ENCODE assay signal across 7 cellular contexts in the genomic region with DNA sequence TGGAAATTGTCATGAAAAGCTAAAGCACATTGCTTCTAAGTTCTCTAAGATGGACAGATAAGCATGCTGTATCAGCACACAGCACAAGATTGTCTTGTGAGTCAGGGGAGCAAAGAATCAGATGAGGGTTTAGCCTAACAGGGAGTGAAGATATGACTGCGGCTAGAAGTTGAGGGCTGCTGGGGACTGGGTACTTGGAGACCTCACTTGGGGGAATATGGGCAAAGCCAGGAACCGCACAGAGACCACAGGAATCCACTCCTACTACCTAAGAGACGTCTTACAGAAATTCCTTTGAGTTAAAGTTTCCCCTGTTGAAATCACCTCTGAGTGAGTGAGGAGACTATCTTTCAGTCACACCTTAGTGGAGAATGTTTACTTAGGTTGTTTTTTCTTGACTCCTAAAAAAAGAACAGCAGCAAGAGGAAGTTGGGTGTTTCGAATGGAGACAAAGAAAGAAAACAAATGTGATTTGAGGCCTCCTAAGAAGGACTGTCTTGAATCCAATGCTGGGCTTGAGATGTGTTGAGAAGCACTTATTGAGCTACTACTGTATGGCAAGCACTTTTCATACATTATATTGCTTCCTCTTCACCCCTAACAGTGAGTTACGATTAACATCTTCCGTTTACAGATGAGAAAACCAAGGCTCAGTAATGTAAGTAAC.
DNase-seq lines count a peak whose midpoint lies in the region; ATAC-seq lines count a peak whose summit lies in the region.

No MANE protein-coding gene starts in this region.

- POLR2A ChIA-PET in activated CD8-positive, alpha-beta T cell treated with anti-CD3 and anti-CD28 coated beads, Interleukin-2, amount 10 ng/mL, durations not matched to agents 7 days and 5 days (lab: Charles Lee), result interaction anchor here (0.6 to 7.1 kb wide), 6 partner anchors 11 to 1013 kb away, joined by 3 to 66 read pairs (median 4); partner anchors contain the start of gene ANKRD44

- peaks cover 47% of the 10 kb centered on the region for H3K36me3 Mint-ChIP-seq in activated CD8-positive, alpha-beta T cell treated with anti-CD3 and anti-CD28 coated beads, Interleukin-2, amount 10 ng/mL, durations not matched to agents 7 days and 5 days (ENCODE audit: low read depth)

- peak overlapping the region; percentile 48 for H3K4me3 Mint-ChIP-seq in activated CD8-positive, alpha-beta T cell treated with anti-CD3 and anti-CD28 coated beads, Interleukin-2, amount 10 ng/mL, durations not matched to agents 7 days and 5 days

- no peaks in the 10 kb centered on the region for H3K27me3 Mint-ChIP-seq in activated CD8-positive, alpha-beta T cell treated with anti-CD3 and anti-CD28 coated beads, Interleukin-2, amount 10 ng/mL, durations not matched to agents 7 days and 5 days (ENCODE audit: low read depth)

- ATAC-seq in GM19397 (IDR thresholded peaks at IDR 0.05; ENCODE audit: unreplicated experiment) (peak; percentile 39), HG03378 (IDR thresholded peaks at IDR 0.05; ENCODE audit: unreplicated experiment) (peak; percentile 35)
- ATAC-seq in activated CD8-positive, alpha-beta T cell treated with anti-CD3 and anti-CD28 coated beads, Interleukin-2, amount 10 ng/mL, durations not matched to agents 7 days and 5 days, result peak; percentile 56

- CTCF ChIA-PET in activated CD8-positive, alpha-beta T cell treated with anti-CD3 and anti-CD28 coated beads, Interleukin-2, amount 10 ng/mL, durations not matched to agents 7 days and 5 days (lab: Charles Lee), result interaction anchor here (1.0 to 9.7 kb wide), 7 partner anchors 12 to 100 kb away, joined by 3 to 79 read pairs (median 6); no protein-coding TSS in a partner anchor

- H3K4me1 Mint-ChIP-seq in activated CD8-positive, alpha-beta T cell treated with anti-CD3 and anti-CD28 coated beads, Interleukin-2, amount 10 ng/mL, durations not matched to agents 7 days and 5 days (ENCODE audit: low read depth), result peaks cover 98% of the 10 kb centered on the region

- peak overlapping the region; percentile 87 for H3K27ac Mint-ChIP-seq in activated CD8-positive, alpha-beta T cell treated with anti-CD3 and anti-CD28 coated beads, Interleukin-2, amount 10 ng/mL, durations not matched to agents 7 days and 5 days

- DNase-seq in activated CD8-positive, alpha-beta T cell treated with anti-CD3 and anti-CD28 coated beads, Interleukin-2, amount 10 ng/mL, durations not matched to agents 7 days and 5 days, result peak; percentile 56
- peak; percentile 36 for DNase-seq in myocyte (ENCODE audit: low read depth)
- no peak for DNase-seq in HT-29 (ENCODE audit: low spot score)
- no peak for DNase-seq in NCI-H748 treated with DMSO at 0.1 percent for 48 hours (lab: John Stamatoyannopoulos, UW)
- DNase-seq in NCI-H2029 (lab: John Stamatoyannopoulos, UW), result no peak

- no peaks in the 10 kb centered on the region for H3K9me3 Mint-ChIP-seq in activated CD8-positive, alpha-beta T cell treated with anti-CD3 and anti-CD28 coated beads, Interleukin-2, amount 10 ng/mL, durations not matched to agents 7 days and 5 days (ENCODE audit: insufficient read depth)

Comparison
In these comparisons a context has a peak if more than half of its experiments do, and no peak if none do; other contexts are left out.
1. DNase-seq: peak in activated CD8-positive, alpha-beta T cell treated with anti-CD3 and anti-CD28 coated beads, Interleukin-2, amount 10 ng/mL, durations not matched to agents 7 days and 5 days (single experiment) and myocyte (single experiment); none in HT-29 (single experiment), NCI-H748 treated with DMSO at 0.1 percent for 48 hours (single experiment) and NCI-H2029 (single experiment).
2. Peak in every context shown above with its lines, with median percentiles within 50 percentile points of each other: ATAC-seq.